In genomic region chr15:73464602-73465001, GRCh38 we compare ENCODE assay signal across 13 cellular contexts. TPM values are rescaled to one million over a fixed set of nuclear protein-coding genes. Genes with fewer than 3 reads are reported as not detected.
DNase-seq lines count a peak whose midpoint lies in the region; ATAC-seq, FAIRE-seq and TF ChIP-seq lines count a peak whose summit lies in the region.
"Had no signal": no experiment of that assay in that cellular context is flagged by ENCODE, and none has a peak within 500 bp of the region (broad histone marks: within the 10 kb centered on the region; RNA-seq: fewer than 3 reads in every experiment).

No MANE protein-coding gene starts in this region.

- H3K27me3 Mint-ChIP-seq in activated CD8-positive, alpha-beta T cell treated with anti-CD3 and anti-CD28 coated beads for 36 hours: peaks cover 13% of the 10 kb centered on the region
- H3K27me3 Mint-ChIP-seq in activated CD8-positive, alpha-beta T cell treated with anti-CD3 and anti-CD28 coated beads, Interleukin-2, amount 10 ng/mL, durations not matched to agents 7 days and 5 days (ENCODE audit: low read depth): peaks cover 19% of the 10 kb centered on the region
- no peaks in the 10 kb centered on the region for H3K27me3 Mint-ChIP-seq in endodermal cell (ENCODE audit: insufficient read depth)

- ATAC-seq in activated CD8-positive, alpha-beta T cell treated with anti-CD3 and anti-CD28 coated beads for 36 hours: no peak
- no peak for ATAC-seq in activated CD8-positive, alpha-beta T cell treated with anti-CD3 and anti-CD28 coated beads, Interleukin-2, amount 10 ng/mL, durations not matched to agents 7 days and 5 days
- no peak for ATAC-seq in omental fat pad (ENCODE audit: low FRiP score)
- ATAC-seq in heart left ventricle: no peak

- no peak overlapping the region for H3K27ac Mint-ChIP-seq in activated CD8-positive, alpha-beta T cell treated with anti-CD3 and anti-CD28 coated beads for 36 hours
- no peak overlapping the region for H3K27ac Mint-ChIP-seq in activated CD8-positive, alpha-beta T cell treated with anti-CD3 and anti-CD28 coated beads, Interleukin-2, amount 10 ng/mL, durations not matched to agents 7 days and 5 days
- no peak overlapping the region for H3K27ac Mint-ChIP-seq in endodermal cell

- H3K9me3 Mint-ChIP-seq in activated CD8-positive, alpha-beta T cell treated with anti-CD3 and anti-CD28 coated beads for 36 hours: no peaks in the 10 kb centered on the region
- no peaks in the 10 kb centered on the region for H3K9me3 Mint-ChIP-seq in activated CD8-positive, alpha-beta T cell treated with anti-CD3 and anti-CD28 coated beads, Interleukin-2, amount 10 ng/mL, durations not matched to agents 7 days and 5 days (ENCODE audit: insufficient read depth)
- H3K9me3 Mint-ChIP-seq in endodermal cell: no peaks in the 10 kb centered on the region

- no peaks in the 10 kb centered on the region for H3K36me3 Mint-ChIP-seq in activated CD8-positive, alpha-beta T cell treated with anti-CD3 and anti-CD28 coated beads for 36 hours (ENCODE audit: low read depth)
- no peaks in the 10 kb centered on the region for H3K36me3 Mint-ChIP-seq in activated CD8-positive, alpha-beta T cell treated with anti-CD3 and anti-CD28 coated beads, Interleukin-2, amount 10 ng/mL, durations not matched to agents 7 days and 5 days (ENCODE audit: low read depth)
- H3K36me3 Mint-ChIP-seq in endodermal cell (ENCODE audit: low read depth): no peaks in the 10 kb centered on the region

- FAIRE-seq in urothelium cell line (lab: Jason Lieb, UNC): no peak
- FAIRE-seq: colon had no signal

- H3K4me3 Mint-ChIP-seq in activated CD8-positive, alpha-beta T cell treated with anti-CD3 and anti-CD28 coated beads for 36 hours: no peak overlapping the region
- H3K4me3 Mint-ChIP-seq in activated CD8-positive, alpha-beta T cell treated with anti-CD3 and anti-CD28 coated beads, Interleukin-2, amount 10 ng/mL, durations not matched to agents 7 days and 5 days: no peak overlapping the region
- H3K4me3 Mint-ChIP-seq in endodermal cell: no peak overlapping the region

- H3K27ac ChIP-seq in endodermal cell (ENCODE audit: low read depth, low read length) (no peak overlapping the region), heart left ventricle (no peak overlapping the region)

- DNase-seq in activated CD8-positive, alpha-beta T cell treated with anti-CD3 and anti-CD28 coated beads for 36 hours: no peak
- no peak for DNase-seq in activated CD8-positive, alpha-beta T cell treated with anti-CD3 and anti-CD28 coated beads, Interleukin-2, amount 10 ng/mL, durations not matched to agents 7 days and 5 days
- DNase-seq in Kasumi-1 (lab: John Stamatoyannopoulos, UW) (peak; percentile 6 to 7), endodermal cell (peak; percentile 71), urothelium cell line (ENCODE audit: low spot score) (peak; percentile 14), omental fat pad (ENCODE audit: low spot score) (no peak), heart left ventricle (no peak)
- DNase-seq in effector CD4-positive, alpha-beta T cell: no peak
- DNase-seq: activated effector memory CD4-positive, alpha-beta T cell treated with Interleukin-2 at 50 U/mL for 16 hours; C1 segment of cervical spinal cord; hippocampal formation; Right ventricle myocardium superior had no signal

- intact Hi-C loops in activated CD8-positive, alpha-beta T cell treated with anti-CD3 and anti-CD28 coated beads for 36 hours (cut with micrococcal nuclease): no loop called here
- intact Hi-C loops in heart left ventricle (cut with DNase I): no loop called here

- no peaks in the 10 kb centered on the region for H3K27me3 ChIP-seq in endodermal cell (ENCODE audit: control insufficient read depth, insufficient read depth, low read length, poor library complexity, severe bottlenecking)
- H3K27me3 ChIP-seq in heart left ventricle: no peaks in the 10 kb centered on the region

- no peaks in the 10 kb centered on the region for H3K4me1 ChIP-seq in endodermal cell (ENCODE audit: control insufficient read depth, insufficient read depth, low read length)
- H3K4me1 ChIP-seq in heart left ventricle: peaks cover 0 to 7% (median 0%) of the 10 kb centered on the region in 12 donors

- H3K9me3 ChIP-seq in endodermal cell (ENCODE audit: control insufficient read depth, low read length) (no peaks in the 10 kb centered on the region), heart left ventricle (no peaks in the 10 kb centered on the region)

- no peak for TF ChIP-seq POLR2A in heart left ventricle (IDR thresholded peaks at IDR 0.05)

- 65 to 88% methylated on average over 1 to 2 of the region's 2 CpGs for WGBS in endodermal cell (ENCODE audit: insufficient coverage in 1 of 2, insufficient read length in 1 of 2), 2 experiments
- WGBS in heart left ventricle, 4 donors: 42 to 67% (median 59%) methylated on average over 2 of the region's 2 CpGs

- TF ChIP-seq CTCF in activated CD8-positive, alpha-beta T cell treated with anti-CD3 and anti-CD28 coated beads for 36 hours (IDR thresholded peaks at IDR 0.05): peak; percentile 18
- peak; percentile 72 for TF ChIP-seq CTCF in endodermal cell (conservative IDR thresholded peaks at IDR 0.05)
- no peak for TF ChIP-seq CTCF in omental fat pad (IDR thresholded peaks at IDR 0.05)
- TF ChIP-seq CTCF in heart left ventricle (IDR thresholded peaks at IDR 0.05): peak in 1 of 12 donors; percentile 17

- H3K4me1 Mint-ChIP-seq in activated CD8-positive, alpha-beta T cell treated with anti-CD3 and anti-CD28 coated beads for 36 hours (ENCODE audit: low read depth): no peaks in the 10 kb centered on the region
- H3K4me1 Mint-ChIP-seq in activated CD8-positive, alpha-beta T cell treated with anti-CD3 and anti-CD28 coated beads, Interleukin-2, amount 10 ng/mL, durations not matched to agents 7 days and 5 days (ENCODE audit: low read depth): no peaks in the 10 kb centered on the region
- H3K4me1 Mint-ChIP-seq in endodermal cell: no peaks in the 10 kb centered on the region

- no peak overlapping the region for H3K4me3 ChIP-seq in endodermal cell (ENCODE audit: low read length)
- no peak overlapping the region for H3K4me3 ChIP-seq in heart left ventricle

- no peak overlapping the region for H3K9ac ChIP-seq in endodermal cell (ENCODE audit: extremely low read depth, low read length, poor library complexity, severe bottlenecking)

- POLR2A ChIA-PET in activated CD8-positive, alpha-beta T cell treated with anti-CD3 and anti-CD28 coated beads for 36 hours (lab: Charles Lee): no interaction called here
- POLR2A ChIA-PET in activated CD8-positive, alpha-beta T cell treated with anti-CD3 and anti-CD28 coated beads, Interleukin-2, amount 10 ng/mL, durations not matched to agents 7 days and 5 days (lab: Charles Lee): interaction anchor here (0.6 kb wide), 1 partner anchor 1353 kb away, joined by 5 read pairs; no protein-coding TSS in a partner anchor

- H3K36me3 ChIP-seq in endodermal cell (ENCODE audit: control insufficient read depth, insufficient read depth, low read length) (no peaks in the 10 kb centered on the region), heart left ventricle (no peaks in the 10 kb centered on the region)

- CTCF ChIA-PET in activated CD8-positive, alpha-beta T cell treated with anti-CD3 and anti-CD28 coated beads for 36 hours (lab: Charles Lee): interaction anchor here (0.8 to 1.3 kb wide), 4 partner anchors 19 to 224 kb away, joined by 3 to 6 read pairs (median 4); no protein-coding TSS in a partner anchor
- CTCF ChIA-PET in activated CD8-positive, alpha-beta T cell treated with anti-CD3 and anti-CD28 coated beads, Interleukin-2, amount 10 ng/mL, durations not matched to agents 7 days and 5 days (lab: Charles Lee): interaction anchor here (1.3 to 1.6 kb wide), 3 partner anchors 38 to 228 kb away, joined by 3 to 4 read pairs (median 3); no protein-coding TSS in a partner anchor

RNA-seq across cellular contexts. Expression of gene REC114, which starts 21.6 kb away (rescaled TPM):
- total RNA-seq in activated CD8-positive, alpha-beta T cell treated with anti-CD3 and anti-CD28 coated beads for 36 hours: not detected
- total RNA-seq in activated CD8-positive, alpha-beta T cell treated with anti-CD3 and anti-CD28 coated beads, Interleukin-2, amount 10 ng/mL, durations not matched to agents 7 days and 5 days: not detected
- total RNA-seq in endodermal cell (not detected), omental fat pad (not detected), heart left ventricle (under 1 TPM in 3 of 9 donors, not detected in 6; 0.32 to 0.82 (median 0.65) TPM)
- polyA plus RNA-seq in endodermal cell (2013, experiment 1 of 2): not detected
- not detected for polyA plus RNA-seq in endodermal cell (2013, experiment 2 of 2)
- polyA plus RNA-seq in heart left ventricle: under 1 TPM in 1 of 2 donors, not detected in 1; 0.23 TPM

Comparison
In these comparisons a context has a peak if more than half of its experiments do, and no peak if none do; other contexts are left out.
1. DNase-seq: peak in Kasumi-1 (2 of 2), endodermal cell (single experiment) and urothelium cell line (single experiment); none in activated CD8-positive, alpha-beta T cell treated with anti-CD3 and anti-CD28 coated beads for 36 hours (single experiment), activated CD8-positive, alpha-beta T cell treated with anti-CD3 and anti-CD28 coated beads, Interleukin-2, amount 10 ng/mL, durations not matched to agents 7 days and 5 days (single experiment), effector CD4-positive, alpha-beta T cell (single experiment), omental fat pad (single experiment) and heart left ventricle (0 of 5).
2. CTCF ChIP-seq: peak in activated CD8-positive, alpha-beta T cell treated with anti-CD3 and anti-CD28 coated beads for 36 hours (single experiment) and endodermal cell (single experiment); none in omental fat pad (0 of 3).